Comparison of ENCODE assay signal across 8 cellular contexts in genomic region chr19:43534811-43535761, GRCh38. TPM values are rescaled to one million over a fixed set of nuclear protein-coding genes. Genes with fewer than 3 reads are reported as not detected.
DNase-seq lines count a peak whose midpoint lies in the region; ATAC-seq and TF ChIP-seq lines count a peak whose summit lies in the region.

No MANE protein-coding gene starts in this region.

- H3K27ac ChIP-seq in neural cell (ENCODE audit: low read length) = no peak overlapping the region

- no peak for TF ChIP-seq EP300 in neural cell (conservative IDR thresholded peaks at IDR 0.05; ENCODE audit: poor library complexity, severe bottlenecking)

- peak overlapping the region; percentile 32 for H3K4me3 Mint-ChIP-seq in activated T-cell treated with anti-CD3 and anti-CD28 coated beads, Interleukin-2, amount 50 U/mL, for 4 hours

- peaks cover 12% of the 10 kb centered on the region for H3K36me3 ChIP-seq in neural cell (ENCODE audit: insufficient read depth, low read length)

- TF ChIP-seq CTCF in fibroblast of villous mesenchyme (IDR thresholded peaks at IDR 0.05; ENCODE audit: insufficient read depth, low read depth, low read length) (peak; percentile 58), neural cell (IDR thresholded peaks at IDR 0.05; ENCODE audit: poor library complexity, severe bottlenecking) (peak; percentile 37)

- H2AFZ ChIP-seq in neural cell (ENCODE audit: low read depth, low read length) = no peak overlapping the region

- H3K9me3 Mint-ChIP-seq in activated T-cell treated with anti-CD3 and anti-CD28 coated beads, Interleukin-2, amount 50 U/mL, for 4 hours = peaks cover 6% of the 10 kb centered on the region

- H3K27me3 Mint-ChIP-seq in activated T-cell treated with anti-CD3 and anti-CD28 coated beads, Interleukin-2, amount 50 U/mL, for 4 hours (ENCODE audit: low read depth) = no peaks in the 10 kb centered on the region

- peaks cover 4% of the 10 kb centered on the region for H3K9me3 ChIP-seq in neural cell (ENCODE audit: low read length)

- peaks cover 21% of the 10 kb centered on the region for H3K4me1 Mint-ChIP-seq in activated T-cell treated with anti-CD3 and anti-CD28 coated beads, Interleukin-2, amount 50 U/mL, for 4 hours (ENCODE audit: low read depth)

- H3K9me2 ChIP-seq in neural cell (ENCODE audit: insufficient read depth, low read length) = no peaks in the 10 kb centered on the region

- no peak overlapping the region for H3K9ac ChIP-seq in neural cell (ENCODE audit: low read length)

- H3K4me3 ChIP-seq in fibroblast of villous mesenchyme (ENCODE audit: low read depth, low read length) (no peak overlapping the region), neural cell (ENCODE audit: low read length) (no peak overlapping the region)

- H3K36me3 Mint-ChIP-seq in activated T-cell treated with anti-CD3 and anti-CD28 coated beads, Interleukin-2, amount 50 U/mL, for 4 hours (ENCODE audit: insufficient read depth) = peaks cover 19% of the 10 kb centered on the region

- H3K4me2 ChIP-seq in neural cell (ENCODE audit: low read length) = no peak overlapping the region

- H3K79me2 ChIP-seq in neural cell (replicated peaks; ENCODE audit: insufficient read depth, low read length) = no peaks in the 10 kb centered on the region

- peak; percentile 24 for DNase-seq in CD1c-positive myeloid dendritic cell (ENCODE audit: extremely low spot score)
- DNase-seq in HUDEP-2 (lab: John Stamatoyannopoulos, UW; ENCODE audit: unreplicated experiment in 76 of 76) = peak in 49 of 76 experiments; percentile 3 to 65 (median 42)
- DNase-seq in activated T-cell treated with anti-CD3 and anti-CD28 coated beads, Interleukin-2, amount 50 U/mL, for 4 hours = peak; percentile 27
- peak; percentile 56 for DNase-seq in fibroblast of villous mesenchyme (ENCODE audit: low read depth)
- DNase-seq in RPMI8226 = no peak
- no peak for DNase-seq in NCI-H2171 treated with DMSO at 0.1 percent for 48 hours (lab: John Stamatoyannopoulos, UW)

- no peaks in the 10 kb centered on the region for H4K20me1 ChIP-seq in neural cell (ENCODE audit: insufficient read depth)

- H3F3A ChIP-seq in neural cell (ENCODE audit: insufficient read depth, low read length, poor library complexity, severe bottlenecking) = no peaks in the 10 kb centered on the region

- TF ChIP-seq RAD21 in neural cell (conservative IDR thresholded peaks at IDR 0.05) = no peak

- ATAC-seq in activated T-cell treated with anti-CD3 and anti-CD28 coated beads, Interleukin-2, amount 50 U/mL, for 4 hours = no peak
- ATAC-seq in HG02678 (IDR thresholded peaks at IDR 0.05; ENCODE audit: unreplicated experiment) = no peak

- no peaks in the 10 kb centered on the region for H3K27me3 ChIP-seq in neural cell (ENCODE audit: insufficient read depth, low read depth, low read length)

TF ChIP-seq in neural cell, 6 proteins besides CTCF, POLR2A, EP300 and RAD21:
- TF ChIP-seq TAF1 (IDR thresholded peaks at IDR 0.05; ENCODE audit: low read depth) (no peak), EZH2 (IDR thresholded peaks at IDR 0.05; ENCODE audit: borderline replicate concordance, insufficient read depth, low read length, poor library complexity, severe bottlenecking) (no peak), MXI1 (conservative IDR thresholded peaks at IDR 0.05; ENCODE audit: poor library complexity, severe bottlenecking) (no peak), POLR2AphosphoS5 (IDR thresholded peaks at IDR 0.05) (no peak), SMC3 (conservative IDR thresholded peaks at IDR 0.05; ENCODE audit: poor library complexity) (no peak), REST (IDR thresholded peaks at IDR 0.05; ENCODE audit: borderline replicate concordance) (no peak)

RNA-seq across cellular contexts. Expression of gene ZNF575, which starts 2.1 kb away (rescaled TPM):
- total RNA-seq in activated T-cell treated with anti-CD3 and anti-CD28 coated beads, Interleukin-2, amount 50 U/mL, for 4 hours = 1 to 10 TPM; 1.6 to 3.0 (median 2.0) TPM
- under 0.01 and 0.64 TPM in 2 replicates for total RNA-seq in fibroblast of villous mesenchyme
- not detected in 2 replicates for polyA plus RNA-seq in neural cell
- 0.69 and 1.2 TPM in 2 replicates for polyA minus RNA-seq in neural cell

RNA-seq across cellular contexts. Expression of gene ETHE1, which starts 8.1 kb away (rescaled TPM):
- 10 to 100 TPM; 29.3 to 36.8 (median 33.7) TPM for total RNA-seq in activated T-cell treated with anti-CD3 and anti-CD28 coated beads, Interleukin-2, amount 50 U/mL, for 4 hours
- 113 and 121 TPM in 2 replicates for total RNA-seq in fibroblast of villous mesenchyme
- 40.9 and 58.0 TPM in 2 replicates for polyA plus RNA-seq in neural cell
- polyA minus RNA-seq in neural cell = 15.6 and 17.5 TPM in 2 replicates

RNA-seq across cellular contexts. Expression of gene PHLDB3, which starts 30.5 kb away (rescaled TPM):
- total RNA-seq in activated T-cell treated with anti-CD3 and anti-CD28 coated beads, Interleukin-2, amount 50 U/mL, for 4 hours = 10 to 100 TPM; 17.0 to 33.7 (median 26.2) TPM
- total RNA-seq in fibroblast of villous mesenchyme = 8.7 and 13.4 TPM in 2 replicates
- 5.6 and 8.1 TPM in 2 replicates for polyA plus RNA-seq in neural cell
- 3.0 and 4.1 TPM in 2 replicates for polyA minus RNA-seq in neural cell

RNA-seq across cellular contexts. Expression of gene XRCC1, which starts 40.2 kb away (rescaled TPM):
- 10 to 100 TPM; 21.0 to 24.2 (median 23.1) TPM for total RNA-seq in activated T-cell treated with anti-CD3 and anti-CD28 coated beads, Interleukin-2, amount 50 U/mL, for 4 hours
- total RNA-seq in fibroblast of villous mesenchyme = 22.9 and 28.9 TPM in 2 replicates
- 18.6 and 19.0 TPM in 2 replicates for polyA plus RNA-seq in neural cell
- 17.5 and 24.4 TPM in 2 replicates for polyA minus RNA-seq in neural cell

RNA-seq across cellular contexts. Expression of gene PINLYP, which starts 40.5 kb away (rescaled TPM):
- total RNA-seq in activated T-cell treated with anti-CD3 and anti-CD28 coated beads, Interleukin-2, amount 50 U/mL, for 4 hours = 1 to 10 TPM; 1.3 to 2.5 (median 2.2) TPM
- 3.5 TPM in 2 replicates for total RNA-seq in fibroblast of villous mesenchyme
- 1.9 and 3.2 TPM in 2 replicates for polyA plus RNA-seq in neural cell
- 0.81 TPM in 1 of 2 replicates, not detected in the other for polyA minus RNA-seq in neural cell

Comparison
In these comparisons a context has a peak if more than half of its experiments do, and no peak if none do; other contexts are left out.
1. DNase-seq: peak in CD1c-positive myeloid dendritic cell (single experiment), HUDEP-2 (49 of 76), activated T-cell treated with anti-CD3 and anti-CD28 coated beads, Interleukin-2, amount 50 U/mL, for 4 hours (single experiment) and fibroblast of villous mesenchyme (single experiment); none in RPMI8226 (single experiment) and NCI-H2171 treated with DMSO at 0.1 percent for 48 hours (single experiment).